In genomic region chr10:3103646-3104045, GRCh38 we compare ENCODE assay signal across 1 cellular context.
TF ChIP-seq lines count a peak whose summit lies in the region.

No MANE protein-coding gene starts in this region.

TF ChIP-seq in SK-N-SH treated with all-trans-retinoic acid at 6 μM for 48 hours, 23 proteins besides CTCF, POLR2A, EP300 and RAD21 (continued from another document):
- TF ChIP-seq ESRRG (CRISPR knock-in tag; IDR thresholded peaks at IDR 0.05), result no peak
- TF ChIP-seq OSR1 (CRISPR knock-in tag; IDR thresholded peaks at IDR 0.05), result no peak
- TF ChIP-seq GLIS3 (CRISPR knock-in tag; IDR thresholded peaks at IDR 0.05), result no peak
- TF ChIP-seq ZC3H10 (CRISPR knock-in tag; IDR thresholded peaks at IDR 0.05), result no peak
- no peak for TF ChIP-seq BACH2 (CRISPR knock-in tag; IDR thresholded peaks at IDR 0.05; ENCODE audit: borderline replicate concordance)
- no peak for TF ChIP-seq POU6F1 (CRISPR knock-in tag; IDR thresholded peaks at IDR 0.05; ENCODE audit: borderline replicate concordance, low read depth)
